31 cellular contexts compared by ENCODE assay signal in the genomic region with DNA sequence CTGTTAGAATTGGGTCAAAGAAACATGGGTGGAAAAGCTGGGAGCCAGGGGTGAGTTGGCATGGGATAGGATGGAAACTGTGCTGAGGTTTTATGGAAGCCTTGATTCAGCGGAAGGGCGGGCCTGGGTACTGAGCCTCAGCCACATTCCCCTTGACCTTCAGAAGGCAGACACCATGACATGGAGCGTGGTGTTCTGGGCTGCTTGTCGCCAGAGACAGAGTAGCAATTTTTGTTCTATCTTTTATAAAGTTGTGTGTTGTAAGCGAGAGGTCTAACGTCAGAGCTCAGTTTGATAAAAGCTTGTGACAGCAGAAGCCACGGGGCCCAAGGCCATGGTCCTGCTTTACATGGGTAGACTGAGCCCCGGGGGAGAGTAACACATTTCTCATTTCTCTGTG. TPM values are rescaled to one million over a fixed set of nuclear protein-coding genes. Genes with fewer than 3 reads are reported as not detected.
"Had no signal": no experiment of that assay in that cellular context is flagged by ENCODE, and none has a peak within 500 bp of the region (broad histone marks: within the 10 kb centered on the region; RNA-seq: fewer than 3 reads in every experiment).

No MANE protein-coding gene starts in this region.

- H3K4me3 Mint-ChIP-seq: naive B cell; naive thymus-derived CD4-positive, alpha-beta T cell; natural killer cell; natural killer cell treated with Interleukin-12 subunit alpha and Interleukin-12 subunit beta and Interleukin-15 and Interleukin-18, amount 100 ng/mL, for 72 hours; nephron; nephron progenitor cell; neural crest cell; neural progenitor cell had no signal

- ATAC-seq: naive thymus-derived CD4-positive, alpha-beta T cell; natural killer cell; natural killer cell treated with Interleukin-12 subunit alpha and Interleukin-12 subunit beta and Interleukin-15 and Interleukin-18, amount 100 ng/mL, for 72 hours; pancreas; psoas muscle; right cardiac atrium; right lobe of liver; sciatic nerve had no signal

- H3K4me1 ChIP-seq: neural progenitor cell, pancreas, prostate gland, psoas muscle, right atrium auricular region had no signal

- H2AFZ ChIP-seq: neural progenitor cell had no signal

- H3K4me2 ChIP-seq: neural progenitor cell, smooth muscle cell had no signal

- H3K4me3 ChIP-seq: neural progenitor cell, ovary, pancreas, prostate gland, psoas muscle, right atrium auricular region, right lobe of liver, sigmoid colon, skin epidermis, smooth muscle cell, spleen had no signal

- DNase-seq: naive B cell; naive thymus-derived CD4-positive, alpha-beta T cell; natural killer cell; nephron progenitor cell; nucleus accumbens; occipital lobe; ovary; pancreas; psoas muscle; retina; right cardiac atrium; right lobe of liver; sigmoid colon; small intestine; spleen; stimulated activated CD4-positive, alpha-beta T cell treated with anti-CD3 and anti-CD28 coated beads, Interleukin-12 subunit alpha, Interleukin-12 subunit beta, amount 100 ng/mL, for 4 hours; stimulated activated CD4-positive, alpha-beta T cell treated with anti-CD3 and anti-CD28 coated beads, Interleukin-15, amount 100 ng/mL, for 24 hours; stimulated activated CD4-positive, alpha-beta T cell treated with anti-CD3 and anti-CD28 coated beads, Interleukin-1b, Interleukin-23, amount 100 ng/mL, for 48 hours; stimulated activated CD4-positive, alpha-beta T cell treated with anti-CD3 and anti-CD28 coated beads, Interleukin-2, amount 100 ng/mL, for 24 hours had no signal

- H3K4me1 Mint-ChIP-seq: natural killer cell, nephron, nephron progenitor cell, neural crest cell had no signal

- H3K36me3 Mint-ChIP-seq: naive B cell; natural killer cell; natural killer cell treated with Interleukin-12 subunit alpha and Interleukin-12 subunit beta and Interleukin-15 and Interleukin-18, amount 100 ng/mL, for 72 hours; neural progenitor cell had no signal

- H3K27ac ChIP-seq: neural progenitor cell, neutrophil, ovary, pancreas, prostate gland, psoas muscle, right atrium auricular region, right lobe of liver, sigmoid colon, skin epidermis, spleen had no signal

- H3K36me3 ChIP-seq: neural progenitor cell, neutrophil, ovary, pancreas, prostate gland, right atrium auricular region, right lobe of liver, sigmoid colon, spleen had no signal

- H3K9me3 Mint-ChIP-seq: naive B cell; naive thymus-derived CD4-positive, alpha-beta T cell; natural killer cell; natural killer cell treated with Interleukin-12 subunit alpha and Interleukin-12 subunit beta and Interleukin-15 and Interleukin-18, amount 100 ng/mL, for 72 hours; nephron; nephron progenitor cell; neural crest cell; neural progenitor cell had no signal

- H3K9me3 ChIP-seq: neutrophil, ovary, pancreas, prostate gland, psoas muscle, right atrium auricular region, right lobe of liver, sigmoid colon, spleen had no signal

- H3K27ac Mint-ChIP-seq: naive B cell; naive thymus-derived CD4-positive, alpha-beta T cell; natural killer cell; natural killer cell treated with Interleukin-12 subunit alpha and Interleukin-12 subunit beta and Interleukin-15 and Interleukin-18, amount 100 ng/mL, for 72 hours; nephron; nephron progenitor cell; neural progenitor cell; progenitor cell of endocrine pancreas had no signal

- H3K9ac ChIP-seq: neural progenitor cell had no signal

- H3K27me3 ChIP-seq: ovary, right lobe of liver, sigmoid colon had no signal

RNA-seq across cellular contexts. Expression of a gene that starts 50.2 kb away (rescaled TPM):
- total RNA-seq: natural killer cell treated with Interleukin-12 subunit alpha and Interleukin-12 subunit beta and Interleukin-15 and Interleukin-18, amount 100 ng/mL, for 72 hours had no signal
- polyA plus RNA-seq: neural cell, smooth muscle cell had no signal
